ENCODE assay signal across 21 cellular contexts in genomic region chr12:132545183-132545953, GRCh38. TPM values are rescaled to one million over a fixed set of nuclear protein-coding genes. Genes with fewer than 3 reads are reported as not detected.
DNase-seq lines count a peak whose midpoint lies in the region; ATAC-seq and TF ChIP-seq lines count a peak whose summit lies in the region.
"Had no signal": no experiment of that assay in that cellular context is flagged by ENCODE, and none has a peak within 500 bp of the region (broad histone marks: within the 10 kb centered on the region; RNA-seq: fewer than 3 reads in every experiment).

No MANE protein-coding gene starts in this region.

- no peak for TF ChIP-seq CTCF in progenitor cell of endocrine pancreas (IDR thresholded peaks at IDR 0.05; ENCODE audit: unreplicated experiment)
- TF ChIP-seq CTCF in OCI-LY7 (conservative IDR thresholded peaks at IDR 0.05; ENCODE audit: low read length): no peak
- TF ChIP-seq CTCF in Caco-2 (IDR thresholded peaks at IDR 0.05; ENCODE audit: insufficient read depth in 1 of 2, low read depth in 1 of 2, low read length in 1 of 2, severe bottlenecking in 1 of 2, unreplicated experiment in 1 of 2): no peak

- peak overlapping the region; percentile 32 to 77 (median 69) for H3K4me2 ChIP-seq in BLaER1 treated with 17β-estradiol and CSF1 and Interleukin-3, amounts not matched to agents 10 nM and 100 nM
- H3K4me2 ChIP-seq in OCI-LY7 (ENCODE audit: low read length): no peak overlapping the region

- peaks cover 16 to 99% (median 84%) of the 10 kb centered on the region in 11 experiments; a peak in 19 of 22 replicates for H4K20me1 ChIP-seq in BLaER1 treated with 17β-estradiol and CSF1 and Interleukin-3, amounts not matched to agents 10 nM and 100 nM
- H4K20me1 ChIP-seq in OCI-LY7 (ENCODE audit: insufficient read depth, low read length): no peaks in the 10 kb centered on the region

- H2AFZ ChIP-seq in OCI-LY7 (ENCODE audit: low read length): no peak overlapping the region

- intact Hi-C loops in OCI-LY7 (cut with micrococcal nuclease; ENCODE audit: unreplicated experiment) (no loop called here), Caco-2 (cut with micrococcal nuclease; ENCODE audit: unreplicated experiment) (no loop called here)

- peaks cover 0 to 6% (median 0%) of the 10 kb centered on the region in 11 experiments; a peak in 4 of 22 replicates for H3K27me3 ChIP-seq in BLaER1 treated with 17β-estradiol and CSF1 and Interleukin-3, amounts not matched to agents 10 nM and 100 nM
- no peaks in the 10 kb centered on the region for H3K27me3 ChIP-seq in Caco-2 (replicated peaks; ENCODE audit: control insufficient read depth, insufficient read depth, low read length)
- H3K27me3 ChIP-seq: SJSA1 had no signal

- H3K27ac Mint-ChIP-seq in T-helper 17 cell (peak overlapping the region; percentile 86), progenitor cell of endocrine pancreas (no peak overlapping the region), Caco-2 (ENCODE audit: unreplicated experiment) (no peak overlapping the region)
- H3K27ac Mint-ChIP-seq: CD14-positive monocyte had no signal

- ATAC-seq in T-helper 17 cell: no peak
- no peak for ATAC-seq in GM21717 (IDR thresholded peaks at IDR 0.05; ENCODE audit: unreplicated experiment)
- ATAC-seq: HCT116, Right ventricle myocardium inferior had no signal

- DNase-seq in T-helper 17 cell (no peak), kidney tubule cell (ENCODE audit: low spot score) (peak; percentile 56), progenitor cell of endocrine pancreas (ENCODE audit: low spot score, unreplicated experiment) (no peak), OCI-LY7 (ENCODE audit: low spot score) (no peak), cerebellar nuclear complex (lab: John Stamatoyannopoulos, UW) (no peak), Caco-2 (no peak)
- DNase-seq: AML-193, DMS79, NCI-H1092, NCI-H1436, NCI-H187 treated with DMSO at 0.1 percent for 48 hours, NCI-H2107, NCI-H510A, NCI-H748 treated with DMSO at 0.1 percent for 48 hours, T-helper 1 cell had no signal

- peak overlapping the region in 1 of 11 experiments; percentile 25; a peak in 1 of 22 replicates for H3K27ac ChIP-seq in BLaER1 treated with 17β-estradiol and CSF1 and Interleukin-3, amounts not matched to agents 10 nM and 100 nM
- H3K27ac ChIP-seq in OCI-LY7 (ENCODE audit: low read depth, low read length, poor library complexity, severe bottlenecking): no peak overlapping the region
- H3K27ac ChIP-seq: SJSA1 had no signal

- H3K4me1 ChIP-seq in BLaER1 treated with 17β-estradiol and CSF1 and Interleukin-3, amounts not matched to agents 10 nM and 100 nM: peaks cover 12 to 92% (median 68%) of the 10 kb centered on the region in 10 experiments
- H3K4me1 ChIP-seq in OCI-LY7 (ENCODE audit: insufficient read depth, low read length, poor library complexity, severe bottlenecking): peaks cover 3% of the 10 kb centered on the region
- no peaks in the 10 kb centered on the region for H3K4me1 ChIP-seq in Caco-2
- H3K4me1 ChIP-seq: SJSA1 had no signal

- H3K4me3 ChIP-seq in BLaER1 treated with 17β-estradiol and CSF1 and Interleukin-3, amounts not matched to agents 10 nM and 100 nM: no peak overlapping the region
- no peak overlapping the region for H3K4me3 ChIP-seq in OCI-LY7 (ENCODE audit: low read depth, low read length, poor library complexity, severe bottlenecking)
- no peak overlapping the region for H3K4me3 ChIP-seq in Caco-2 (ENCODE audit: low read depth, low read length)
- H3K4me3 ChIP-seq: SJSA1 had no signal

- no TSS peak for BruUV-seq in OCI-LY7 (replicated peaks; lab: Mats Ljungman, UMichigan)
- no TSS peak for BruUV-seq in Caco-2 (replicated peaks; lab: Mats Ljungman, UMichigan)

- H3K4me1 Mint-ChIP-seq in T-helper 17 cell (peaks cover 16% of the 10 kb centered on the region), progenitor cell of endocrine pancreas (ENCODE audit: low read depth) (peaks cover 11% of the 10 kb centered on the region), Caco-2 (ENCODE audit: low read depth, unreplicated experiment) (no peaks in the 10 kb centered on the region)
- H3K4me1 Mint-ChIP-seq: CD14-positive monocyte had no signal

- H3K36me3 Mint-ChIP-seq in T-helper 17 cell (ENCODE audit: low read depth): peaks cover 5% of the 10 kb centered on the region
- H3K36me3 Mint-ChIP-seq in progenitor cell of endocrine pancreas (ENCODE audit: insufficient read depth): peaks cover 2% of the 10 kb centered on the region
- no peaks in the 10 kb centered on the region for H3K36me3 Mint-ChIP-seq in Caco-2 (ENCODE audit: insufficient read depth, unreplicated experiment)

- H3K36me3 ChIP-seq in BLaER1 treated with 17β-estradiol and CSF1 and Interleukin-3, amounts not matched to agents 10 nM and 100 nM: peaks cover 0 to 25% (median 9%) of the 10 kb centered on the region in 11 experiments; a peak in 11 of 22 replicates
- H3K36me3 ChIP-seq in OCI-LY7 (ENCODE audit: insufficient read depth, low read length) (no peaks in the 10 kb centered on the region), Caco-2 (ENCODE audit: control insufficient read depth, insufficient read depth, low read length) (no peaks in the 10 kb centered on the region)
- H3K36me3 ChIP-seq: SJSA1 had no signal

- CTCF ChIA-PET in OCI-LY7 (lab: Charles Lee; ENCODE audit: unreplicated experiment): interaction anchor here (0.6 kb wide), 1 partner anchor 93 kb away, joined by 3 read pairs; no protein-coding TSS in a partner anchor
- CTCF ChIA-PET in Caco-2 (lab: Charles Lee): no interaction called here

- H3K79me2 ChIP-seq in OCI-LY7 (ENCODE audit: insufficient read depth, low read depth, low read length): no peaks in the 10 kb centered on the region

- H3K27me3 Mint-ChIP-seq in T-helper 17 cell: no peaks in the 10 kb centered on the region
- H3K27me3 Mint-ChIP-seq in progenitor cell of endocrine pancreas: peaks cover 24% of the 10 kb centered on the region
- no peaks in the 10 kb centered on the region for H3K27me3 Mint-ChIP-seq in Caco-2 (ENCODE audit: insufficient read depth, unreplicated experiment)

- H3K9me3 Mint-ChIP-seq in progenitor cell of endocrine pancreas (ENCODE audit: low read depth): no peaks in the 10 kb centered on the region
- H3K9me3 Mint-ChIP-seq in Caco-2 (ENCODE audit: unreplicated experiment): no peaks in the 10 kb centered on the region

- POLR2A ChIA-PET in OCI-LY7 (lab: Charles Lee): no interaction called here
- POLR2A ChIA-PET in Caco-2 (lab: Charles Lee): no interaction called here

- no peaks in the 10 kb centered on the region for H3K9me2 ChIP-seq in OCI-LY7 (ENCODE audit: insufficient read depth, low read length)

- peak overlapping the region in 1 of 11 experiments; percentile 7; a peak in 2 of 22 replicates for H3K9ac ChIP-seq in BLaER1 treated with 17β-estradiol and CSF1 and Interleukin-3, amounts not matched to agents 10 nM and 100 nM

- H3K9me3 ChIP-seq in BLaER1 treated with 17β-estradiol and CSF1 and Interleukin-3, amounts not matched to agents 10 nM and 100 nM (replicated peaks in 1 of 11): no peaks in the 10 kb centered on the region
- no peaks in the 10 kb centered on the region for H3K9me3 ChIP-seq in T-helper 17 cell (ENCODE audit: control insufficient read depth, low read length, poor library complexity, severe bottlenecking)
- no peaks in the 10 kb centered on the region for H3K9me3 ChIP-seq in OCI-LY7 (ENCODE audit: low read length)
- H3K9me3 ChIP-seq in Caco-2: no peaks in the 10 kb centered on the region
- H3K9me3 ChIP-seq: SJSA1 had no signal

- H3K4me3 Mint-ChIP-seq in T-helper 17 cell: no peak overlapping the region
- H3K4me3 Mint-ChIP-seq in progenitor cell of endocrine pancreas (ENCODE audit: low read depth): peak overlapping the region; percentile 50
- H3K4me3 Mint-ChIP-seq in Caco-2 (ENCODE audit: unreplicated experiment): no peak overlapping the region
- H3K4me3 Mint-ChIP-seq: CD14-positive monocyte had no signal

RNA-seq across cellular contexts. Expression of gene FBRSL1, which starts 55.4 kb away (rescaled TPM):
- total RNA-seq in T-helper 17 cell: 10 to 100 TPM; 79.3 to 86.3 TPM
- total RNA-seq in progenitor cell of endocrine pancreas: 195 and 199 TPM in 2 replicates
- total RNA-seq in OCI-LY7 (2014; rRNA removed; shearing (Covaris generic)): 8.0 and 24.6 TPM in 2 replicates
- 83.5 and 87.8 TPM in 2 replicates for total RNA-seq in OCI-LY7 (2022)
- total RNA-seq in Caco-2 (2022): 90.3 and 96.1 TPM in 2 replicates
